Comparison of ENCODE assay signal across 8 cellular contexts in genomic region chr13:72839831-72840426, GRCh38. TPM values are rescaled to one million over a fixed set of nuclear protein-coding genes. Genes with fewer than 3 reads are reported as not detected.
DNase-seq lines count a peak whose midpoint lies in the region; ATAC-seq, FAIRE-seq and TF ChIP-seq lines count a peak whose summit lies in the region.

No MANE protein-coding gene starts in this region.

- TF ChIP-seq CTCF in RWPE2 (IDR thresholded peaks at IDR 0.05; ENCODE audit: poor library complexity, severe bottlenecking) (peak; percentile 86), astrocyte of the cerebellum (IDR thresholded peaks at IDR 0.05; ENCODE audit: low read depth, low read length, missing control alignments) (peak; percentile 72)

- in situ Hi-C loops in astrocyte of the cerebellum (cut with HindIII; ENCODE audit: low sequenced_read_pairs): loop anchor here (25.0 kb wide), 1 partner anchor 872 kb away; no protein-coding TSS in a partner anchor

- no peaks in the 10 kb centered on the region for H3K27me3 ChIP-seq in RWPE2 (ENCODE audit: insufficient read depth, poor library complexity, severe bottlenecking)

- FAIRE-seq in islet of Langerhans (lab: Jason Lieb, UNC): peak; percentile 81

- peaks cover 4% of the 10 kb centered on the region for H3K4me1 ChIP-seq in RWPE2 (ENCODE audit: insufficient read depth, poor library complexity, severe bottlenecking)

- ATAC-seq in GM21529 (IDR thresholded peaks at IDR 0.05; ENCODE audit: unreplicated experiment): peak; percentile 97
- ATAC-seq in RWPE2 (ENCODE audit: low read depth): peak; percentile 95

- no peak overlapping the region for H3K27ac ChIP-seq in RWPE2 (ENCODE audit: poor library complexity, severe bottlenecking)

- H3K4me3 ChIP-seq in RWPE2 (ENCODE audit: severe bottlenecking) (no peak overlapping the region), astrocyte of the cerebellum (ENCODE audit: low read depth, low read length) (no peak overlapping the region)

- H3K9me3 ChIP-seq in RWPE2 (ENCODE audit: severe bottlenecking): no peaks in the 10 kb centered on the region

- peaks cover 56% of the 10 kb centered on the region for H3K36me3 ChIP-seq in RWPE2 (ENCODE audit: low read depth)

- DNase-seq in NCI-H2081 (lab: John Stamatoyannopoulos, UW) (peak; percentile 46 to 66), NCI-H2081 treated with DMSO at 0.1 percent for 48 hours (lab: John Stamatoyannopoulos, UW) (no peak), HT-29 (ENCODE audit: low spot score) (peak; percentile 95), RWPE2 (ENCODE audit: low spot score) (no peak), astrocyte of the cerebellum (ENCODE audit: low read depth) (peak; percentile 28)
- DNase-seq in stimulated activated CD8-positive, alpha-beta memory T cell treated with anti-CD3 and anti-CD28 coated beads, Interleukin-4, amount 100 ng/mL, for 48 hours: peak; percentile 43

RNA-seq across cellular contexts. Expression of gene PIBF1, which starts 58.0 kb away (rescaled TPM):
- 7.2 and 18.5 TPM in 2 replicates for total RNA-seq in HT-29 (2014; rRNA removed; shearing (Covaris generic))

RNA-seq across cellular contexts. Expression of gene DIS3, which starts 58.2 kb away (rescaled TPM):
- 80.5 and 85.3 TPM in 2 replicates for total RNA-seq in HT-29 (2014; rRNA removed; shearing (Covaris generic))

Comparison
In these comparisons a context has a peak if more than half of its experiments do, and no peak if none do; other contexts are left out.
1. DNase-seq: peak in NCI-H2081 (2 of 2), HT-29 (single experiment), astrocyte of the cerebellum (single experiment) and stimulated activated CD8-positive, alpha-beta memory T cell treated with anti-CD3 and anti-CD28 coated beads, Interleukin-4, amount 100 ng/mL, for 48 hours (single experiment); none in NCI-H2081 treated with DMSO at 0.1 percent for 48 hours (single experiment) and RWPE2 (single experiment).